Comparison of ENCODE assay signal across 15 cellular contexts in the genomic region with DNA sequence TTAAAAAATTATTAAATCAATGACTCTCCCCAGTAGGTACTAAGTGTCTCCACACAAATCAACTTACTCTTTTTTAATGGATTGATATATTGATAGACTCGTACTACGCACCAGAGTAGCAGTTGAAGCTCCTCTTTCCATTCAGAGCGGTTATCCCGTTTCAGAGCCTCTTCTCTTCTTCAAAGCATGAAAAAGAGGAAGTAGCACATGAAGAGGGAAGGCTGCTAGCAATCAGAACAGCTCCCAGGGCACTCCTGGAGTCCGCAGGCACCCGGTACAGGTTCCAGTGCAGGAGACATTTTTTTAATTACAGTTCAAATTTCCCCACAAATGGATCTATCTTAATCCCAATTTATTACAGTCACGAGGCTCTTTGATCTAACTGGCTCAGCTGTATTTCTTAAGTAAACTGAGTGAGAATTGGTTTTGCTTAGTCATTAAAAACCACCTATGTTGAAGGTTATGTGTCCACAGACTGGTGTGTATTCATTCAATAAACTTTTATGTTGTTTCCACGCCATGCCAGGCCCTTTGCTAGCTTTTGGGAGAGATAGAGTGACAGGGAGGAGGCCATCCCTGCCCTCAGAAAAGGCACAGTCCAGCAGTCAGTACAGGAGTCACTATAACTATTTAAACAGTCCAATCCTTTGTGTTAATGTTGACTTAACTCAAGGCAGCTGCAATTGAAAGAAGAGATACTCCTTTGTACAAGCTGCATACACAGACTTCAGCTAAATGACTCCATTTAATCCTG. TPM values are rescaled to one million over a fixed set of nuclear protein-coding genes. Genes with fewer than 3 reads are reported as not detected.
DNase-seq lines count a peak whose midpoint lies in the region; ATAC-seq and TF ChIP-seq lines count a peak whose summit lies in the region.
"Had no signal": no experiment of that assay in that cellular context is flagged by ENCODE, and none has a peak within 500 bp of the region (broad histone marks: within the 10 kb centered on the region; RNA-seq: fewer than 3 reads in every experiment).

No MANE protein-coding gene starts in this region.

- no peaks in the 10 kb centered on the region; the same call in 1 of the 2 replicates for H3K4me1 ChIP-seq in Caco-2

- TF ChIP-seq CTCF in Caco-2 (IDR thresholded peaks at IDR 0.05; ENCODE audit: insufficient read depth in 1 of 2, low read depth in 1 of 2, low read length in 1 of 2, severe bottlenecking in 1 of 2, unreplicated experiment in 1 of 2) (no peak), VCaP (conservative IDR thresholded peaks at IDR 0.05) (no peak)

- peak overlapping the region; percentile 51 for H3K27ac ChIP-seq in VCaP

- peak in 1 of 2 experiments; percentile 14 for DNase-seq in Caco-2
- peak; percentile 77 for DNase-seq in NCI-H774 (lab: John Stamatoyannopoulos, UW)
- DNase-seq in activated CD8-positive, alpha-beta memory T cell treated with anti-CD3 and anti-CD28 coated beads, Interleukin-2, amount 10 ng/mL, durations not matched to agents 7 days and 5 days = no peak
- no peak for DNase-seq in A172 (ENCODE audit: low spot score)
- DNase-seq in D341Med (ENCODE audit: low spot score) = no peak
- DNase-seq: activated naive CD4-positive, alpha-beta T cell treated with anti-CD3 and anti-CD28 coated beads for 36 hours; NCI-H1436 treated with DMSO at 0.1 percent for 48 hours; T-helper 2 cell had no signal

- peak; percentile 78 for ATAC-seq in HG02852 (IDR thresholded peaks at IDR 0.05; ENCODE audit: unreplicated experiment)
- ATAC-seq in activated CD8-positive, alpha-beta memory T cell treated with anti-CD3 and anti-CD28 coated beads, Interleukin-2, amount 10 ng/mL, durations not matched to agents 7 days and 5 days = no peak
- no peak for ATAC-seq in GM18907 (IDR thresholded peaks at IDR 0.05; ENCODE audit: unreplicated experiment)
- ATAC-seq: stimulated activated effector memory CD8-positive, alpha-beta T cell treated with anti-CD3 and anti-CD28 coated beads, Interleukin-12 subunit alpha, Interleukin-12 subunit beta, amount 100 ng/mL, for 72 hours had no signal

- CTCF ChIA-PET in Caco-2 (lab: Charles Lee) = interaction anchor here (0.5 kb wide), 1 partner anchor 1325 kb away, joined by 5 read pairs; no protein-coding TSS in a partner anchor
- CTCF ChIA-PET in activated CD8-positive, alpha-beta memory T cell treated with anti-CD3 and anti-CD28 coated beads, Interleukin-2, amount 10 ng/mL, durations not matched to agents 7 days and 5 days (lab: Charles Lee) = no interaction called here

- POLR2A ChIA-PET in Caco-2 (lab: Charles Lee) = no interaction called here

- H3K27ac Mint-ChIP-seq in Caco-2 (ENCODE audit: unreplicated experiment) = peak overlapping the region; percentile 29
- no peak overlapping the region for H3K27ac Mint-ChIP-seq in activated CD8-positive, alpha-beta memory T cell treated with anti-CD3 and anti-CD28 coated beads, Interleukin-2, amount 10 ng/mL, durations not matched to agents 7 days and 5 days
- H3K27ac Mint-ChIP-seq: activated naive CD4-positive, alpha-beta T cell treated with anti-CD3 and anti-CD28 coated beads for 36 hours; stimulated activated effector memory CD8-positive, alpha-beta T cell treated with anti-CD3 and anti-CD28 coated beads, Interleukin-12 subunit alpha, Interleukin-12 subunit beta, amount 100 ng/mL, for 72 hours had no signal

- no peaks in the 10 kb centered on the region for H3K36me3 ChIP-seq in Caco-2 (ENCODE audit: control insufficient read depth, insufficient read depth, low read length)

- no peaks in the 10 kb centered on the region for H3K27me3 Mint-ChIP-seq in Caco-2 (ENCODE audit: insufficient read depth, unreplicated experiment)
- no peaks in the 10 kb centered on the region for H3K27me3 Mint-ChIP-seq in activated CD8-positive, alpha-beta memory T cell treated with anti-CD3 and anti-CD28 coated beads, Interleukin-2, amount 10 ng/mL, durations not matched to agents 7 days and 5 days

- H3K9me3 Mint-ChIP-seq in Caco-2 (ENCODE audit: unreplicated experiment) = no peaks in the 10 kb centered on the region
- peaks cover 6% of the 10 kb centered on the region for H3K9me3 Mint-ChIP-seq in activated CD8-positive, alpha-beta memory T cell treated with anti-CD3 and anti-CD28 coated beads, Interleukin-2, amount 10 ng/mL, durations not matched to agents 7 days and 5 days (ENCODE audit: low read depth)
- H3K9me3 Mint-ChIP-seq: activated naive CD4-positive, alpha-beta T cell treated with anti-CD3 and anti-CD28 coated beads for 36 hours had no signal

- no peaks in the 10 kb centered on the region for H3K4me1 Mint-ChIP-seq in Caco-2 (ENCODE audit: low read depth, unreplicated experiment)
- no peaks in the 10 kb centered on the region for H3K4me1 Mint-ChIP-seq in activated CD8-positive, alpha-beta memory T cell treated with anti-CD3 and anti-CD28 coated beads, Interleukin-2, amount 10 ng/mL, durations not matched to agents 7 days and 5 days
- H3K4me1 Mint-ChIP-seq: stimulated activated effector memory CD8-positive, alpha-beta T cell treated with anti-CD3 and anti-CD28 coated beads, Interleukin-12 subunit alpha, Interleukin-12 subunit beta, amount 100 ng/mL, for 72 hours had no signal

- no peaks in the 10 kb centered on the region for H3K36me3 Mint-ChIP-seq in Caco-2 (ENCODE audit: insufficient read depth, unreplicated experiment)
- H3K36me3 Mint-ChIP-seq in activated CD8-positive, alpha-beta memory T cell treated with anti-CD3 and anti-CD28 coated beads, Interleukin-2, amount 10 ng/mL, durations not matched to agents 7 days and 5 days = no peaks in the 10 kb centered on the region
- H3K36me3 Mint-ChIP-seq: stimulated activated effector memory CD8-positive, alpha-beta T cell treated with anti-CD3 and anti-CD28 coated beads, Interleukin-12 subunit alpha, Interleukin-12 subunit beta, amount 100 ng/mL, for 72 hours had no signal

- no peaks in the 10 kb centered on the region for H3K27me3 ChIP-seq in Caco-2 (replicated peaks; ENCODE audit: control insufficient read depth, insufficient read depth, low read length)

- BruUV-seq in Caco-2 (replicated peaks; lab: Mats Ljungman, UMichigan) = no TSS peak

- intact Hi-C loops in Caco-2 (cut with micrococcal nuclease; ENCODE audit: unreplicated experiment) = no loop called here

- no peak overlapping the region for H3K4me3 Mint-ChIP-seq in Caco-2 (ENCODE audit: unreplicated experiment)
- no peak overlapping the region for H3K4me3 Mint-ChIP-seq in activated CD8-positive, alpha-beta memory T cell treated with anti-CD3 and anti-CD28 coated beads, Interleukin-2, amount 10 ng/mL, durations not matched to agents 7 days and 5 days
- H3K4me3 Mint-ChIP-seq: activated naive CD4-positive, alpha-beta T cell treated with anti-CD3 and anti-CD28 coated beads for 36 hours; stimulated activated effector memory CD8-positive, alpha-beta T cell treated with anti-CD3 and anti-CD28 coated beads, Interleukin-12 subunit alpha, Interleukin-12 subunit beta, amount 100 ng/mL, for 72 hours had no signal

- H3K4me3 ChIP-seq in Caco-2 (ENCODE audit: low read depth, low read length) = no peak overlapping the region

- H3K9me3 ChIP-seq in Caco-2 = no peaks in the 10 kb centered on the region

RNA-seq across cellular contexts. Expression of a gene that starts 32.1 kb away (rescaled TPM):
- total RNA-seq in Caco-2 (2022) = not detected in 2 replicates
- not detected for total RNA-seq in activated CD8-positive, alpha-beta memory T cell treated with anti-CD3 and anti-CD28 coated beads, Interleukin-2, amount 10 ng/mL, durations not matched to agents 7 days and 5 days
- not detected in 2 replicates for total RNA-seq in A172 (2014; rRNA removed; shearing (Covaris generic))
- total RNA-seq: HT-29, kidney epithelial cell, pulmonary artery endothelial cell had no signal
